9 cellular contexts compared by ENCODE assay signal in the genomic region with DNA sequence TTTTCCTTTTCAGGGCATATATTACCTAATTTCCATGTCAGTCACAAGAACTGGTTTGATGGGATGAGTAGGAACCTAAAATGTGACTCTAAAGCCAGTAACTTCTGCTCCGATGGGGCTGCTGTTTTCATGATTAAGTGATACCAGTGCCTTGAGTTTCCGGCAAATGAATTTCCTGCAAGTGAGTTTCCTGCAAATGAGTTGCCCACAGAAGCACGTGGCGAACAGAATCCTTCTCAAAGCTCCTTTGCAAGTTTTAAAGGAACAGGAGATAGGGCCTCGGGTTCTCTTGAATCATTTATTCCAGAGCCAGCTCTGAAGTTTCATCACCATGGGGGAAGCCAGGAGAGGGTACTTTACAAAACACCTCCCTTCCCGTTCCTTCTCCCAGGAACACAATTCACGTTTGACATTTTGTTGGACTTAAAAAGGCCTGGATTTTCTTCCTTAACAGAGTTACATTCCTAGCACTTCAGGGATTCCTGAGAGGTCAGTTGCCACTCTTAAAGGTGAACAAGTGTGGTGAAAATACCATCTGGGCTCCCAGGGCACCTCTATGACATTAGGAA. TPM values are rescaled to one million over a fixed set of nuclear protein-coding genes. Genes with fewer than 3 reads are reported as not detected.
DNase-seq lines count a peak whose midpoint lies in the region; ATAC-seq, FAIRE-seq and TF ChIP-seq lines count a peak whose summit lies in the region.
"Had no signal": no experiment of that assay in that cellular context is flagged by ENCODE, and none has a peak within 500 bp of the region (broad histone marks: within the 10 kb centered on the region; RNA-seq: fewer than 3 reads in every experiment).

No MANE protein-coding gene starts in this region.

- no peaks in the 10 kb centered on the region for H3K9me3 Mint-ChIP-seq in activated CD4-positive, alpha-beta T cell treated with anti-CD3 and anti-CD28 coated beads, Interleukin-2, amount 10 ng/mL, durations not matched to agents 24 days and 14 days

- no peak overlapping the region for H3K4me3 ChIP-seq in HL-60 (replicated peaks; ENCODE audit: insufficient read depth, low read length)
- H3K4me3 ChIP-seq in fibroblast of mammary gland (ENCODE audit: control insufficient read depth, low read depth, low read length): no peak overlapping the region
- H3K4me3 ChIP-seq in skin epidermis: no peak overlapping the region

- H3K27ac Mint-ChIP-seq in activated CD4-positive, alpha-beta T cell treated with anti-CD3 and anti-CD28 coated beads, Interleukin-2, amount 10 ng/mL, durations not matched to agents 24 days and 14 days: peak overlapping the region; percentile 95

- DNase-seq in HL-60 (ENCODE audit: low read depth in 1 of 2, low spot score in 1 of 2): peak in 1 of 2 experiments; percentile 48
- peak; percentile 87 for DNase-seq in activated CD4-positive, alpha-beta T cell treated with anti-CD3 and anti-CD28 coated beads, Interleukin-2, amount 10 ng/mL, durations not matched to agents 24 days and 14 days
- DNase-seq in fibroblast of mammary gland (ENCODE audit: low read depth): peak; percentile 42
- DNase-seq in NCI-H748 (lab: John Stamatoyannopoulos, UW; ENCODE audit: unreplicated experiment): no peak
- DNase-seq in RCC 7860 (ENCODE audit: low spot score): no peak
- DNase-seq in NCI-H510A (lab: John Stamatoyannopoulos, UW): no peak

- H3K27me3 ChIP-seq in HL-60 (ENCODE audit: insufficient read depth, poor library complexity, severe bottlenecking): no peaks in the 10 kb centered on the region

- FAIRE-seq in RCC 7860 (lab: Jason Lieb, UNC): no peak

- no peak for ATAC-seq in GM19397 (IDR thresholded peaks at IDR 0.05; ENCODE audit: unreplicated experiment)

- H3K4me1 Mint-ChIP-seq in activated CD4-positive, alpha-beta T cell treated with anti-CD3 and anti-CD28 coated beads, Interleukin-2, amount 10 ng/mL, durations not matched to agents 24 days and 14 days: peaks cover 48% of the 10 kb centered on the region

- H3K27me3 Mint-ChIP-seq in activated CD4-positive, alpha-beta T cell treated with anti-CD3 and anti-CD28 coated beads, Interleukin-2, amount 10 ng/mL, durations not matched to agents 24 days and 14 days: no peaks in the 10 kb centered on the region

- H3K4me3 Mint-ChIP-seq in activated CD4-positive, alpha-beta T cell treated with anti-CD3 and anti-CD28 coated beads, Interleukin-2, amount 10 ng/mL, durations not matched to agents 24 days and 14 days: peak overlapping the region; percentile 66

- intact Hi-C loops in activated CD4-positive, alpha-beta T cell treated with anti-CD3 and anti-CD28 coated beads, Interleukin-2, amount 10 ng/mL, durations not matched to agents 24 days and 14 days (cut with micrococcal nuclease): no loop called here

- no peak for TF ChIP-seq CTCF in HL-60 (IDR thresholded peaks at IDR 0.05; ENCODE audit: insufficient read depth, low read length)
- no peak for TF ChIP-seq CTCF in fibroblast of mammary gland (conservative IDR thresholded peaks at IDR 0.05; ENCODE audit: control insufficient read depth, insufficient read depth, low read depth, low read length)

- H3K36me3 Mint-ChIP-seq in activated CD4-positive, alpha-beta T cell treated with anti-CD3 and anti-CD28 coated beads, Interleukin-2, amount 10 ng/mL, durations not matched to agents 24 days and 14 days (ENCODE audit: low read depth): peaks cover 14% of the 10 kb centered on the region

- H3K27ac ChIP-seq in HL-60 (replicated peaks) (peak overlapping the region; percentile 16), skin epidermis (peak overlapping the region in 19 of 21 experiments; percentile 34 to 99 (median 69))
- H3K27ac ChIP-seq: VCaP had no signal

RNA-seq across cellular contexts. Expression of gene PPTC7, which starts 2.2 kb away (rescaled TPM):
- total RNA-seq in activated CD4-positive, alpha-beta T cell treated with anti-CD3 and anti-CD28 coated beads, Interleukin-2, amount 10 ng/mL, durations not matched to agents 24 days and 14 days: 57.9 and 58.4 TPM in 2 replicates

RNA-seq across cellular contexts. Expression of gene TCTN1, which starts 28.6 kb away (rescaled TPM):
- total RNA-seq in activated CD4-positive, alpha-beta T cell treated with anti-CD3 and anti-CD28 coated beads, Interleukin-2, amount 10 ng/mL, durations not matched to agents 24 days and 14 days: 11.7 and 15.4 TPM in 2 replicates

Comparison
In these comparisons a context has a peak if more than half of its experiments do, and no peak if none do; other contexts are left out.
1. DNase-seq: peak in activated CD4-positive, alpha-beta T cell treated with anti-CD3 and anti-CD28 coated beads, Interleukin-2, amount 10 ng/mL, durations not matched to agents 24 days and 14 days (single experiment) and fibroblast of mammary gland (single experiment); none in NCI-H748 (single experiment), RCC 7860 (single experiment) and NCI-H510A (single experiment).